ENCODE assay signal across 18 cellular contexts in the genomic region with DNA sequence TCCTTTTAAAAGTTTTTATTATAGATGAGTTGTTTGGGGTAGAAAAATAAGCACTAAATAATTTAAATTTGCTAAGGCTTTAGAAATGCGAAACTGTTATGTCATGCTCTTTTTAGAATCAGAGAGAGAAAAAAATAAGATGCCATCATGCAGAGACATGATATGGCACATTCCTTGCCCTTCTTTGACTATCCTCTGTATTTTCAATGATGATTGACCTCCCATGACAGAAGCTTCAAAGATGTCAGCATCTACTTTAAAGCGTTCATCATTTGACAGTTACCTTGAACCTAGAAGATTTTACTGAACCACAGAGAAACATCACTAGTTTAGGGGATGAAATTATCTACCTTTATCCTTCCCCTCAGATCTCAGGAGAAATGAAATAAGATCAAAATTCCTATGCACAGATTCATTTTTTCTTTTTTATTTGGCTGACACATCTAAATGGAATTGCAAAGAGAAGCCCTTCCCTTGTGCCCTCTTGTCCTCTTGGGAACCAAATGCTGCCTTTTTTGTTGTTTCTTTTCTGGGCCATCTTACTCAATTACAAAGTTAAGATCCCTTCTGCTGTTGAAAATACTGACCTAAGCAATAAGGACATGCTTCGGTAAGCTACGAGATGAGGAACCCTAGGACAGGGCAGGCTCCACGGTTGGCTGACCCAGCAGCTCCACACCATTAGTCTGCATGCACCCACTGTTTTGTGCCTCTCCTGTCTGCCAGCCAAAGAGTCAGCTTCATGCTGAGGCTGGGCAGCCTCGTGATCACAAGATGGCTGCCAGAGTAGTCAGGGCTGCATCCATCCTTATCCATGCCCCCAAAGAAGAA.
DNase-seq lines count a peak whose midpoint lies in the region; FAIRE-seq and TF ChIP-seq lines count a peak whose summit lies in the region.
"Had no signal": no experiment of that assay in that cellular context is flagged by ENCODE, and none has a peak within 500 bp of the region (broad histone marks: within the 10 kb centered on the region; RNA-seq: fewer than 3 reads in every experiment).

No MANE protein-coding gene starts in this region.

- H4K20me1 ChIP-seq in BLaER1 (no peaks in the 10 kb centered on the region), osteoblast (ENCODE audit: insufficient read depth, low read length) (no peaks in the 10 kb centered on the region)

- H3K4me1 ChIP-seq in BLaER1 (peaks cover 11% of the 10 kb centered on the region), osteoblast (ENCODE audit: insufficient read depth, low read length) (peaks cover 46% of the 10 kb centered on the region), small intestine (ENCODE audit: control insufficient read depth in 2 of 2, insufficient read depth in 1 of 2, low read depth in 1 of 2, low read length in 1 of 2) (no peaks in the 10 kb centered on the region)

- H3K9me3 Mint-ChIP-seq in nephron progenitor cell = no peaks in the 10 kb centered on the region
- H3K9me3 Mint-ChIP-seq: activated CD4-positive, alpha-beta T cell treated with anti-CD3 and anti-CD28 coated beads, Interleukin-2, amount 10 ng/mL, durations not matched to agents 24 days and 14 days; activated naive CD8-positive, alpha-beta T cell treated with anti-CD3 and anti-CD28 coated beads, Interleukin-2, amount 10 ng/mL, durations not matched to agents 7 days and 5 days; neural crest cell had no signal

- H3K27me3 Mint-ChIP-seq in nephron progenitor cell (ENCODE audit: low read depth, poor library complexity) = peaks cover 6% of the 10 kb centered on the region
- H3K27me3 Mint-ChIP-seq: activated CD4-positive, alpha-beta T cell treated with anti-CD3 and anti-CD28 coated beads, Interleukin-2, amount 10 ng/mL, durations not matched to agents 24 days and 14 days; activated naive CD8-positive, alpha-beta T cell treated with anti-CD3 and anti-CD28 coated beads, Interleukin-2, amount 10 ng/mL, durations not matched to agents 7 days and 5 days had no signal

- H3K4me1 Mint-ChIP-seq in nephron progenitor cell = peaks cover 22% of the 10 kb centered on the region
- H3K4me1 Mint-ChIP-seq: activated CD4-positive, alpha-beta T cell treated with anti-CD3 and anti-CD28 coated beads, Interleukin-2, amount 10 ng/mL, durations not matched to agents 24 days and 14 days; activated naive CD8-positive, alpha-beta T cell treated with anti-CD3 and anti-CD28 coated beads, Interleukin-2, amount 10 ng/mL, durations not matched to agents 7 days and 5 days had no signal

- no peak overlapping the region for H3K9ac ChIP-seq in BLaER1

- DNase-seq in M059J (ENCODE audit: low read depth) = peak; percentile 55
- DNase-seq in epithelial cell of proximal tubule (ENCODE audit: low read depth) = peak; percentile 86
- DNase-seq in osteoblast (ENCODE audit: insufficient read length, low spot score, missing footprints) = no peak
- DNase-seq in nephron progenitor cell = no peak
- DNase-seq in stimulated activated CD8-positive, alpha-beta memory T cell treated with anti-CD3 and anti-CD28 coated beads, Interleukin-4, amount 100 ng/mL, for 48 hours = no peak
- no peak for DNase-seq in foreskin melanocyte
- no peak for DNase-seq in small intestine
- DNase-seq: activated CD4-positive, alpha-beta T cell treated with anti-CD3 and anti-CD28 coated beads, Interleukin-2, amount 10 ng/mL, durations not matched to agents 24 days and 14 days; activated naive CD8-positive, alpha-beta T cell treated with anti-CD3 and anti-CD28 coated beads, Interleukin-2, amount 10 ng/mL, durations not matched to agents 7 days and 5 days; C1 segment of cervical spinal cord; DND-41; NCI-H1436; NK-92 treated with Interleukin-12 subunit alpha and Interleukin-12 subunit beta, amount 100 ng/mL, for 24 hours; stimulated activated CD4-positive, alpha-beta T cell treated with anti-CD3 and anti-CD28 coated beads, Interleukin-2, amount 100 ng/mL, for 48 hours; transverse colon had no signal

- TF ChIP-seq CTCF in epithelial cell of proximal tubule (conservative IDR thresholded peaks at IDR 0.05; ENCODE audit: low read depth, low read length) = no peak
- no peak for TF ChIP-seq CTCF in osteoblast (IDR thresholded peaks at IDR 0.05; ENCODE audit: extremely low read depth, low read depth, low read length)
- no peak for TF ChIP-seq CTCF in nephron progenitor cell (IDR thresholded peaks at IDR 0.05)

- peak overlapping the region; percentile 35 for H2AFZ ChIP-seq in osteoblast (ENCODE audit: low read length)

- peaks cover 34% of the 10 kb centered on the region for H3K36me3 Mint-ChIP-seq in nephron progenitor cell (ENCODE audit: low read depth)
- H3K36me3 Mint-ChIP-seq: activated naive CD8-positive, alpha-beta T cell treated with anti-CD3 and anti-CD28 coated beads, Interleukin-2, amount 10 ng/mL, durations not matched to agents 7 days and 5 days had no signal

- no peak for FAIRE-seq in small intestine (lab: Jason Lieb, UNC)

- no peaks in the 10 kb centered on the region for H3K9me3 ChIP-seq in BLaER1
- no peaks in the 10 kb centered on the region for H3K9me3 ChIP-seq in osteoblast (ENCODE audit: low read depth, low read length)
- no peaks in the 10 kb centered on the region for H3K9me3 ChIP-seq in small intestine (ENCODE audit: control insufficient read depth, low read depth)
- H3K9me3 ChIP-seq: right atrium auricular region, transverse colon had no signal

- H3K4me2 ChIP-seq in BLaER1 = peak overlapping the region; percentile 33
- H3K4me2 ChIP-seq in osteoblast (ENCODE audit: insufficient read depth, low read length) = peak overlapping the region; percentile 37

- H3K4me3 Mint-ChIP-seq in nephron progenitor cell = no peak overlapping the region
- H3K4me3 Mint-ChIP-seq: activated CD4-positive, alpha-beta T cell treated with anti-CD3 and anti-CD28 coated beads, Interleukin-2, amount 10 ng/mL, durations not matched to agents 24 days and 14 days; activated naive CD8-positive, alpha-beta T cell treated with anti-CD3 and anti-CD28 coated beads, Interleukin-2, amount 10 ng/mL, durations not matched to agents 7 days and 5 days; neural crest cell had no signal

- H3K36me3 ChIP-seq in BLaER1 = no peaks in the 10 kb centered on the region
- H3K36me3 ChIP-seq in osteoblast (ENCODE audit: insufficient read depth, low read length) = no peaks in the 10 kb centered on the region
- H3K36me3 ChIP-seq in small intestine (ENCODE audit: control insufficient read depth in 2 of 2, insufficient read depth in 2 of 2, low read length in 2 of 2) = peaks cover 2 to 10% of the 10 kb centered on the region in 2 donors

- 91 to 97% (median 91%) methylated on average over 6 of the region's 6 CpGs for WGBS in small intestine, 3 donors

- no peaks in the 10 kb centered on the region for H3K79me2 ChIP-seq in osteoblast (ENCODE audit: insufficient read depth, low read length)

- H3K27me3 ChIP-seq in BLaER1 (no peaks in the 10 kb centered on the region), osteoblast (ENCODE audit: insufficient read depth, low read length) (no peaks in the 10 kb centered on the region), small intestine (ENCODE audit: control insufficient read depth in 2 of 2, insufficient read depth in 2 of 2, low read length in 2 of 2) (no peaks in the 10 kb centered on the region)
- H3K27me3 ChIP-seq: right atrium auricular region, transverse colon had no signal

- H3K27ac Mint-ChIP-seq in nephron progenitor cell = no peak overlapping the region
- H3K27ac Mint-ChIP-seq: activated CD4-positive, alpha-beta T cell treated with anti-CD3 and anti-CD28 coated beads, Interleukin-2, amount 10 ng/mL, durations not matched to agents 24 days and 14 days; activated naive CD8-positive, alpha-beta T cell treated with anti-CD3 and anti-CD28 coated beads, Interleukin-2, amount 10 ng/mL, durations not matched to agents 7 days and 5 days had no signal

- H3K4me3 ChIP-seq in BLaER1 (no peak overlapping the region), epithelial cell of proximal tubule (ENCODE audit: low read depth, low read length) (no peak overlapping the region), osteoblast (ENCODE audit: insufficient read depth, low read length) (no peak overlapping the region), small intestine (ENCODE audit: low read depth in 1 of 2, low read length in 2 of 2) (no peak overlapping the region)
- H3K4me3 ChIP-seq: right atrium auricular region, transverse colon had no signal

- H3K27ac ChIP-seq in BLaER1 (no peak overlapping the region), osteoblast (ENCODE audit: low read depth, low read length) (peak overlapping the region; percentile 69), small intestine (ENCODE audit: low read depth in 1 of 2, low read length in 1 of 2) (no peak overlapping the region)
- H3K27ac ChIP-seq: right atrium auricular region, transverse colon had no signal

Comparison
In these comparisons a context has a peak if more than half of its experiments do, and no peak if none do; other contexts are left out.
1. DNase-seq: peak in M059J (single experiment) and epithelial cell of proximal tubule (single experiment); none in osteoblast (single experiment), nephron progenitor cell (single experiment), stimulated activated CD8-positive, alpha-beta memory T cell treated with anti-CD3 and anti-CD28 coated beads, Interleukin-4, amount 100 ng/mL, for 48 hours (single experiment), foreskin melanocyte (single experiment) and small intestine (single experiment).